ENCODE assay signal across 26 cellular contexts in the genomic region with DNA sequence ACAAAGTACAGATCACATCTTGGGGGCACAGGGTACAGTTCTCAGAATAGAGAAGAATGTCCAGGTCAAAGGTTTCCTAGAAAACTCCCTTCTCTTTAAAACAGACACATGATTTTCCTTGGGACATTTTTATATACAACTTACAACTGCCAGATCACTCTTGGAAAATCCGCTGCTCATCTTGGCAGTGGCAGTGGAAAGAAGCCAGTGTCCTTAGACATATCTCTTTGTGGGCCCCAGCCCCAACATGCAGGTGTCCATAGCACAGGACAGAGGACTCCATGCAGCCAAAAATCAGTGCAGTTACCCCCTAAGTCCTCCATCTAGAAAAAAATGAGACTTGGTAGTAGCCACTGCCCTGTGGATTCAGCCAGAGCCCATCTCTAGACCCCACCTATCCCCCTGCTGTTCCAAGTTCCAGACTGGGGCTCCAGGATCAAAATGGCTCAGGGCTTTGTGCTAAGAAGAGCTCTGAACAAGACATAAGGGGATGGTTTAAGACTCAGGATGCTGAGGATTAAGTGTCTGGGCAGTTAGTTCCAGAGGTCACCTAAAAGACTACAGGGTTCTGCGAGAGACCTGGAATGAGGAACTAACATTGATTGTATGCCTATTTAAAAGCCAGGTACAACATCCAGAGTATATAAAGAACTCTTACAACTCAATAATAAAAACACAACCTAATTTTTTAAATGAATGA. TPM values are rescaled to one million over a fixed set of nuclear protein-coding genes. Genes with fewer than 3 reads are reported as not detected.
DNase-seq lines count a peak whose midpoint lies in the region; ATAC-seq and TF ChIP-seq lines count a peak whose summit lies in the region.
"Had no signal": no experiment of that assay in that cellular context is flagged by ENCODE, and none has a peak within 500 bp of the region (broad histone marks: within the 10 kb centered on the region; RNA-seq: fewer than 3 reads in every experiment).

No MANE protein-coding gene starts in this region.

- H3K27ac Mint-ChIP-seq in CD4-positive, alpha-beta T cell: peak overlapping the region; percentile 2
- H3K27ac Mint-ChIP-seq in immature natural killer cell: peak overlapping the region in 5 of 6 donors; percentile 32 to 64 (median 41)
- H3K27ac Mint-ChIP-seq: activated CD4-positive, alpha-beta T cell treated with anti-CD3 and anti-CD28 coated beads for 36 hours; activated CD8-positive, alpha-beta T cell treated with anti-CD3 and anti-CD28 coated beads, Interleukin-2, amount 10 ng/mL, durations not matched to agents 7 days and 5 days; activated T-cell treated with anti-CD3 and anti-CD28 coated beads, Interleukin-2, amount 50 U/mL, for 24 hours; endodermal cell; GM23338 had no signal

- 24 to 43% (median 37%) methylated on average over 2 of the region's 2 CpGs for WGBS in psoas muscle, 3 donors
- WGBS in gastroesophageal sphincter (ENCODE audit: low coverage in 1 of 2), 2 donors: 50 to 54% methylated on average over 2 of the region's 2 CpGs

- intact Hi-C loops in CD4-positive, alpha-beta T cell (cut with DNase I, micrococcal nuclease): no loop called here
- intact Hi-C loops in psoas muscle (cut with DNase I): loop anchor here (5.0 kb wide), 1 partner anchor 34 kb away; the partner anchor contains the start of gene HIPK2 (in 2 of the 2)

- peaks cover 17% of the 10 kb centered on the region for H3K36me3 Mint-ChIP-seq in CD4-positive, alpha-beta T cell (ENCODE audit: low read depth)
- peaks cover 0 to 3% (median 0%) of the 10 kb centered on the region in 3 donors for H3K36me3 Mint-ChIP-seq in immature natural killer cell

- no peak overlapping the region for H3K4me3 Mint-ChIP-seq in CD4-positive, alpha-beta T cell
- peak overlapping the region in 2 of 5 donors; percentile 5 to 18 for H3K4me3 Mint-ChIP-seq in immature natural killer cell
- H3K4me3 Mint-ChIP-seq: activated CD4-positive, alpha-beta T cell treated with anti-CD3 and anti-CD28 coated beads for 36 hours; activated CD8-positive, alpha-beta T cell treated with anti-CD3 and anti-CD28 coated beads, Interleukin-2, amount 10 ng/mL, durations not matched to agents 7 days and 5 days; activated T-cell treated with anti-CD3 and anti-CD28 coated beads, Interleukin-2, amount 50 U/mL, for 24 hours; CD4-positive, alpha-beta memory T cell; endodermal cell; GM23338; nephron progenitor cell; stimulated activated naive CD8-positive, alpha-beta T cell treated with anti-CD3 and anti-CD28 coated beads, Interleukin-15, Interleukin-2, amounts not matched to agents 100 ng/mL and 50 ng/mL, for 24 hours; T-helper 17 cell had no signal

- TF ChIP-seq POLR2A in gastroesophageal sphincter (IDR thresholded peaks at IDR 0.05): no peak

- H3K36me3 ChIP-seq in psoas muscle (ENCODE audit: insufficient read depth in 1 of 2, low read depth in 1 of 2) (no peaks in the 10 kb centered on the region), gastroesophageal sphincter (no peaks in the 10 kb centered on the region)
- H3K36me3 ChIP-seq: thyroid gland, vagina had no signal

- H3K4me3 ChIP-seq in psoas muscle (no peak overlapping the region), gastroesophageal sphincter (no peak overlapping the region)
- H3K4me3 ChIP-seq: body of pancreas, GM23338, hepatocyte, thyroid gland, vagina had no signal

- H3K4me1 ChIP-seq in psoas muscle (peaks cover 94% of the 10 kb centered on the region), gastroesophageal sphincter (peaks cover 7 to 90% (median 21%) of the 10 kb centered on the region in 3 donors)

- no peaks in the 10 kb centered on the region for H3K9me3 Mint-ChIP-seq in CD4-positive, alpha-beta T cell
- H3K9me3 Mint-ChIP-seq in immature natural killer cell: no peaks in the 10 kb centered on the region
- H3K9me3 Mint-ChIP-seq: activated T-cell treated with anti-CD3 and anti-CD28 coated beads, Interleukin-2, amount 50 U/mL, for 24 hours; CD4-positive, alpha-beta memory T cell; endodermal cell; GM23338; nephron progenitor cell; stimulated activated naive CD8-positive, alpha-beta T cell treated with anti-CD3 and anti-CD28 coated beads, Interleukin-15, Interleukin-2, amounts not matched to agents 100 ng/mL and 50 ng/mL, for 24 hours had no signal

- peaks cover 62% of the 10 kb centered on the region for H3K4me1 Mint-ChIP-seq in CD4-positive, alpha-beta T cell (ENCODE audit: low read depth)
- peaks cover 77 to 91% of the 10 kb centered on the region in 2 donors for H3K4me1 Mint-ChIP-seq in immature natural killer cell

- H3K27me3 ChIP-seq in CD4-positive, alpha-beta T cell (ENCODE audit: control insufficient read depth, insufficient read depth, low read length): no peaks in the 10 kb centered on the region
- H3K27me3 ChIP-seq in psoas muscle (ENCODE audit: insufficient read depth in 3 of 3, low read length in 2 of 3) (no peaks in the 10 kb centered on the region), gastroesophageal sphincter (no peaks in the 10 kb centered on the region)
- H3K27me3 ChIP-seq: body of pancreas, foreskin keratinocyte, hepatocyte, thyroid gland, vagina had no signal

- no peak for ATAC-seq in CD4-positive, alpha-beta T cell (ENCODE audit: poor library complexity)
- ATAC-seq in psoas muscle (no peak), gastroesophageal sphincter (no peak), HG03354 (IDR thresholded peaks at IDR 0.05; ENCODE audit: poor library complexity, severe bottlenecking, unreplicated experiment) (no peak)
- ATAC-seq: activated CD4-positive, alpha-beta T cell treated with anti-CD3 and anti-CD28 coated beads for 36 hours; activated CD8-positive, alpha-beta T cell treated with anti-CD3 and anti-CD28 coated beads, Interleukin-2, amount 10 ng/mL, durations not matched to agents 7 days and 5 days; body of pancreas; esophagus mucosa; foreskin keratinocyte; GM23338; SK-N-SH treated with all-trans-retinoic acid at 6 μM for 48 hours; T-helper 17 cell had no signal

- CTCF ChIA-PET in CD4-positive, alpha-beta T cell (lab: Charles Lee): no interaction called here

- POLR2A ChIA-PET in CD4-positive, alpha-beta T cell (lab: Charles Lee): no interaction called here

- no peaks in the 10 kb centered on the region for H3K9me3 ChIP-seq in CD4-positive, alpha-beta T cell (ENCODE audit: control insufficient read depth, low read length)
- no peaks in the 10 kb centered on the region for H3K9me3 ChIP-seq in psoas muscle
- H3K9me3 ChIP-seq in gastroesophageal sphincter: no peaks in the 10 kb centered on the region
- H3K9me3 ChIP-seq: body of pancreas, thyroid gland, vagina had no signal

- H3K27ac ChIP-seq in CD4-positive, alpha-beta T cell (ENCODE audit: low read depth, low read length): no peak overlapping the region
- peak overlapping the region; percentile 89 for H3K27ac ChIP-seq in psoas muscle
- H3K27ac ChIP-seq in gastroesophageal sphincter: no peak overlapping the region
- H3K27ac ChIP-seq: body of pancreas, foreskin keratinocyte, hepatocyte, thyroid gland, vagina had no signal

- TF ChIP-seq EP300 in gastroesophageal sphincter (IDR thresholded peaks at IDR 0.05): no peak

- no peak for TF ChIP-seq CTCF in CD4-positive, alpha-beta T cell (IDR thresholded peaks at IDR 0.05)
- TF ChIP-seq CTCF in psoas muscle (IDR thresholded peaks at IDR 0.05) (no peak), gastroesophageal sphincter (IDR thresholded peaks at IDR 0.05) (no peak)

- no peaks in the 10 kb centered on the region for H3K27me3 Mint-ChIP-seq in CD4-positive, alpha-beta T cell
- peaks cover 0 to 3% (median 0%) of the 10 kb centered on the region in 3 donors for H3K27me3 Mint-ChIP-seq in immature natural killer cell (ENCODE audit: low read depth in 3 of 3)
- H3K27me3 Mint-ChIP-seq: activated CD4-positive, alpha-beta T cell treated with anti-CD3 and anti-CD28 coated beads for 36 hours; activated T-cell treated with anti-CD3 and anti-CD28 coated beads, Interleukin-2, amount 50 U/mL, for 24 hours; CD4-positive, alpha-beta memory T cell; stimulated activated naive CD8-positive, alpha-beta T cell treated with anti-CD3 and anti-CD28 coated beads, Interleukin-15, Interleukin-2, amounts not matched to agents 100 ng/mL and 50 ng/mL, for 24 hours; T-helper 17 cell had no signal

- DNase-seq in activated CD8-positive, alpha-beta memory T cell treated with anti-CD3 and anti-CD28 coated beads for 24 hours: peak; percentile 13
- DNase-seq in activated CD8-positive, alpha-beta memory T cell treated with anti-CD3 and anti-CD28 coated beads, Interleukin-2, amount 50 U/mL, for 4 hours: no peak
- DNase-seq in CD4-positive, alpha-beta T cell: no peak
- DNase-seq in immature natural killer cell (no peak), psoas muscle (no peak), OCI-M1 (lab: John Stamatoyannopoulos, UW) (no peak)
- DNase-seq: activated CD4-positive, alpha-beta T cell treated with anti-CD3 and anti-CD28 coated beads for 36 hours; activated CD8-positive, alpha-beta T cell treated with anti-CD3 and anti-CD28 coated beads, Interleukin-2, amount 10 ng/mL, durations not matched to agents 7 days and 5 days; activated T-cell treated with anti-CD3 and anti-CD28 coated beads, Interleukin-2, amount 50 U/mL, for 24 hours; body of pancreas; CD4-positive, alpha-beta memory T cell; endodermal cell; foreskin keratinocyte; NCI-H146; NCI-H446 treated with DMSO at 0.1 percent for 48 hours; nephron progenitor cell; T-helper 17 cell; thyroid gland had no signal

RNA-seq across cellular contexts. Expression of gene HIPK2, which starts 34.4 kb away (rescaled TPM):
- 10 to 100 TPM; 36.5 to 37.0 TPM for total RNA-seq in CD4-positive, alpha-beta T cell
- polyA plus RNA-seq in immature natural killer cell (10 to 100 TPM in 1 of 3 donors, 1 to 10 TPM in 2; 3.5 to 14.2 (median 3.7) TPM), psoas muscle (10 to 100 TPM; 18.1 to 78.5 (median 26.0) TPM)
- total RNA-seq in psoas muscle (100 to 1,000 TPM in 2 of 4 donors, 10 to 100 TPM in 2; 74.7 to 166 (median 99.6) TPM), gastroesophageal sphincter (10 to 100 TPM; 17.9 to 35.9 (median 22.4) TPM)

Comparison
In these comparisons a context has a peak if more than half of its experiments do, and no peak if none do; other contexts are left out.
1. intact Hi-C loops: an anchor here in psoas muscle (5.0 kb wide); none called in CD4-positive, alpha-beta T cell.